10 cellular contexts compared by ENCODE assay signal in the genomic region with DNA sequence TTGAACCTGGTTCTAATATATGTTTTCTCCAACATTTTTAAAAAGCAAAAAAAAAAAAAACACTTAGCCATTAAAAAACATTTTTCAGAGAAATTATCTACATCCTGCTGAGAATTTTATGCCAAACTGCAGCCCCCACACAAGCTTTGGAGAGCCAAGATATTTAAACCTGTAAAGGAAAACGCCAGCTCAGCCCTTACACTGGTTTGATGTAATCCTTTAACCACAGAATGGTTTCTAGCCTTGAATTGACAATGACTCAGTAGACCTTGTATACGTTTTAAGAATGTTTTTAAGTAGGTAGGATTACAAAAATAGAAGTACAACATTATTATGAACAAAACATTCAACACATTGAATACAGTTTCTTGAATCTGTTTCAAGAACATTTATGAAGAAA.
DNase-seq lines count a peak whose midpoint lies in the region; ATAC-seq, FAIRE-seq and TF ChIP-seq lines count a peak whose summit lies in the region.
"Had no signal": no experiment of that assay in that cellular context is flagged by ENCODE, and none has a peak within 500 bp of the region (broad histone marks: within the 10 kb centered on the region; RNA-seq: fewer than 3 reads in every experiment).

No MANE protein-coding gene starts in this region.

- in situ Hi-C loops in transverse colon (cut with MboI; ENCODE audit: low pct_ligation_motif_present in 1 of 4, low pct_unique_long_range_greater_than_20kb in 1 of 4, low sequenced_read_pairs in 3 of 4): no loop called here

- H3K4me3 Mint-ChIP-seq in T-helper 2 cell treated with Interferon-gamma antibody and Interleukin-4, amounts not matched to agents 5 μg/mL and 100 μg/mL, for 36 hours: peak overlapping the region; percentile 23
- H3K4me3 Mint-ChIP-seq: activated B cell treated with CpG ODN at 0.5 μM for 24 hours; dendritic cell treated with granulocyte-macrophage colony-stimulating factor and Interleukin-4, amounts not matched to agents 40 ng/mL and 50 ng/mL, for 4 days had no signal

- no peak overlapping the region for H3K27ac Mint-ChIP-seq in T-helper 2 cell treated with Interferon-gamma antibody and Interleukin-4, amounts not matched to agents 5 μg/mL and 100 μg/mL, for 36 hours
- H3K27ac Mint-ChIP-seq: activated B cell treated with CpG ODN at 0.5 μM for 24 hours; dendritic cell treated with granulocyte-macrophage colony-stimulating factor and Interleukin-4, amounts not matched to agents 40 ng/mL and 50 ng/mL, for 4 days had no signal

- TF ChIP-seq CTCF in AG04450 (IDR thresholded peaks at IDR 0.05; ENCODE audit: low read depth, low read length) (no peak), fibroblast of villous mesenchyme (IDR thresholded peaks at IDR 0.05; ENCODE audit: insufficient read depth, low read depth, low read length) (no peak), heart left ventricle (IDR thresholded peaks at IDR 0.05) (no peak), transverse colon (IDR thresholded peaks at IDR 0.05) (no peak)

- WGBS in heart left ventricle, 4 donors: 40 to 48% (median 43%) methylated on average over 2 of the region's 2 CpGs
- WGBS in transverse colon (ENCODE audit: low coverage in 1 of 2), 2 donors: 64 to 81% methylated on average over 2 of the region's 2 CpGs

- no peaks in the 10 kb centered on the region for H3K27me3 ChIP-seq in AG04450 (ENCODE audit: control insufficient read depth, insufficient read depth, low read length)
- H3K27me3 ChIP-seq in heart left ventricle: no peaks in the 10 kb centered on the region
- H3K27me3 ChIP-seq in transverse colon: no peaks in the 10 kb centered on the region

- TF ChIP-seq POLR2A in H54 (IDR thresholded peaks at IDR 0.05; ENCODE audit: low read depth, low read length) (no peak), heart left ventricle (IDR thresholded peaks at IDR 0.05) (no peak), transverse colon (IDR thresholded peaks at IDR 0.05) (no peak)

- peak; percentile 99 for FAIRE-seq in H54 (lab: Jason Lieb, UNC)

- H3K36me3 Mint-ChIP-seq in T-helper 2 cell treated with Interferon-gamma antibody and Interleukin-4, amounts not matched to agents 5 μg/mL and 100 μg/mL, for 36 hours (ENCODE audit: low read depth): peaks cover 6% of the 10 kb centered on the region

- no peak for TF ChIP-seq EP300 in transverse colon (IDR thresholded peaks at IDR 0.05; ENCODE audit: low read depth)

- no peaks in the 10 kb centered on the region for H3K27me3 Mint-ChIP-seq in T-helper 2 cell treated with Interferon-gamma antibody and Interleukin-4, amounts not matched to agents 5 μg/mL and 100 μg/mL, for 36 hours (ENCODE audit: low read depth)
- H3K27me3 Mint-ChIP-seq: activated B cell treated with CpG ODN at 0.5 μM for 24 hours; dendritic cell treated with granulocyte-macrophage colony-stimulating factor and Interleukin-4, amounts not matched to agents 40 ng/mL and 50 ng/mL, for 4 days had no signal

- H3K4me1 Mint-ChIP-seq in T-helper 2 cell treated with Interferon-gamma antibody and Interleukin-4, amounts not matched to agents 5 μg/mL and 100 μg/mL, for 36 hours (ENCODE audit: low read depth): peaks cover 18% of the 10 kb centered on the region

- H3K4me1 ChIP-seq in heart left ventricle: peaks cover 0 to 21% (median 7%) of the 10 kb centered on the region in 12 donors
- no peaks in the 10 kb centered on the region for H3K4me1 ChIP-seq in transverse colon

- no peaks in the 10 kb centered on the region for H3K9me3 Mint-ChIP-seq in T-helper 2 cell treated with Interferon-gamma antibody and Interleukin-4, amounts not matched to agents 5 μg/mL and 100 μg/mL, for 36 hours
- H3K9me3 Mint-ChIP-seq: activated B cell treated with CpG ODN at 0.5 μM for 24 hours had no signal

- H3K36me3 ChIP-seq in heart left ventricle (no peaks in the 10 kb centered on the region), transverse colon (no peaks in the 10 kb centered on the region)

- no peak overlapping the region for H3K27ac ChIP-seq in AG04450 (ENCODE audit: low read depth, low read length)
- no peak overlapping the region for H3K27ac ChIP-seq in heart left ventricle
- H3K27ac ChIP-seq in transverse colon: no peak overlapping the region

- ATAC-seq in heart left ventricle: no peak

- POLR2A ChIA-PET in AG04450 (lab: Yijun Ruan, JAX): interaction anchor here (0.8 kb wide), 1 partner anchor 11 kb away, joined by 3 read pairs; no protein-coding TSS in a partner anchor

- DNase-seq in AG04450 (ENCODE audit: low read depth, low spot score) (peak; percentile 72), H54 (ENCODE audit: insufficient read length, low spot score) (peak; percentile 12), fibroblast of villous mesenchyme (ENCODE audit: low read depth) (peak; percentile 79), heart left ventricle (no peak), NCI-H128 (lab: John Stamatoyannopoulos, UW; ENCODE audit: unreplicated experiment) (no peak), transverse colon (no peak), NCI-H82 treated with DMSO at 0.1 percent for 48 hours (lab: John Stamatoyannopoulos, UW; ENCODE audit: unreplicated experiment) (no peak)
- no peak for DNase-seq in T-helper 2 cell treated with Interferon-gamma antibody and Interleukin-4, amounts not matched to agents 5 μg/mL and 100 μg/mL, for 36 hours (ENCODE audit: low spot score)
- DNase-seq: activated B cell treated with CpG ODN at 0.5 μM for 24 hours had no signal

- H3K9me3 ChIP-seq in AG04450 (ENCODE audit: control insufficient read depth, insufficient read depth, low read length): no peaks in the 10 kb centered on the region
- H3K9me3 ChIP-seq in heart left ventricle: peaks cover 0 to 6% (median 0%) of the 10 kb centered on the region in 12 donors
- H3K9me3 ChIP-seq in transverse colon: no peaks in the 10 kb centered on the region

- H3K4me3 ChIP-seq in AG04450 (ENCODE audit: low read depth, low read length) (no peak overlapping the region), fibroblast of villous mesenchyme (ENCODE audit: low read depth, low read length) (no peak overlapping the region), heart left ventricle (no peak overlapping the region), transverse colon (no peak overlapping the region)

- CTCF ChIA-PET in AG04450 (lab: Charles Lee): interaction anchor here (1.2 kb wide), 1 partner anchor 320 kb away, joined by 3 read pairs; no protein-coding TSS in a partner anchor

- intact Hi-C loops in heart left ventricle (cut with DNase I): no loop called here
- intact Hi-C loops in transverse colon (cut with DNase I; ENCODE audit: low total_unique reads): no loop called here

Comparison
In these comparisons a context has a peak if more than half of its experiments do, and no peak if none do; other contexts are left out.
1. DNase-seq: peak in AG04450 (single experiment), H54 (single experiment) and fibroblast of villous mesenchyme (single experiment); none in T-helper 2 cell treated with Interferon-gamma antibody and Interleukin-4, amounts not matched to agents 5 μg/mL and 100 μg/mL, for 36 hours (single experiment), heart left ventricle (0 of 5), NCI-H128 (single experiment), transverse colon (single experiment) and NCI-H82 treated with DMSO at 0.1 percent for 48 hours (single experiment).